ENCODE assay signal across 20 cellular contexts in genomic region chr3:112445839-112446238, GRCh38. TPM values are rescaled to one million over a fixed set of nuclear protein-coding genes. Genes with fewer than 3 reads are reported as not detected.
DNase-seq lines count a peak whose midpoint lies in the region; ATAC-seq and TF ChIP-seq lines count a peak whose summit lies in the region.
"Had no signal": no experiment of that assay in that cellular context is flagged by ENCODE, and none has a peak within 500 bp of the region (broad histone marks: within the 10 kb centered on the region; RNA-seq: fewer than 3 reads in every experiment).

No MANE protein-coding gene starts in this region.

- intact Hi-C loops in A673 (cut with micrococcal nuclease; ENCODE audit: unreplicated experiment): no loop called here
- intact Hi-C loops in esophagus squamous epithelium (cut with DNase I): no loop called here

- peak overlapping the region; percentile 49 for H3K27ac ChIP-seq in A673 (ENCODE audit: low read depth, low read length, poor library complexity, severe bottlenecking)
- peak overlapping the region; percentile 13 for H3K27ac ChIP-seq in neutrophil
- no peak overlapping the region for H3K27ac ChIP-seq in esophagus squamous epithelium

- ATAC-seq in HG03039 (IDR thresholded peaks at IDR 0.05; ENCODE audit: unreplicated experiment): no peak

- DNase-seq in A673 (ENCODE audit: low spot score): no peak
- DNase-seq in NCI-H226: peak; percentile 57
- peak; percentile 66 to 69 for DNase-seq in cardiac fibroblast (ENCODE audit: low read depth in 2 of 2)
- DNase-seq in DMS79 treated with DMSO at 0.1 percent for 48 hours (lab: John Stamatoyannopoulos, UW): no peak
- DNase-seq in esophagus squamous epithelium (lab: John Stamatoyannopoulos, UW): no peak
- DNase-seq: BE2C, DMS53, GF-D8, H7, Karpas-422, NCI-H1694, NCI-H2081 treated with DMSO at 0.1 percent for 48 hours, NCI-H446, NCI-H526, Right ventricle myocardium superior had no signal

- no TSS peak for BruUV-seq in A673 (replicated peaks; lab: Mats Ljungman, UMichigan)

- TF ChIP-seq CTCF in A673 (conservative IDR thresholded peaks at IDR 0.05; ENCODE audit: low read depth, low read length): no peak
- TF ChIP-seq CTCF in cardiac fibroblast (IDR thresholded peaks at IDR 0.05; ENCODE audit: low read depth, low read length): no peak
- TF ChIP-seq CTCF in neutrophil (IDR thresholded peaks at IDR 0.05): no peak
- TF ChIP-seq CTCF in esophagus squamous epithelium (IDR thresholded peaks at IDR 0.05): no peak

- H3K36me3 ChIP-seq in A673 (ENCODE audit: insufficient read depth, low read length, poor library complexity, severe bottlenecking) (no peaks in the 10 kb centered on the region), neutrophil (no peaks in the 10 kb centered on the region), esophagus squamous epithelium (no peaks in the 10 kb centered on the region)
- H3K36me3 ChIP-seq: BE2C had no signal

- CTCF ChIA-PET in A673 (lab: Charles Lee): no interaction called here

- H3K4me3 ChIP-seq in A673 (ENCODE audit: low read depth, low read length, poor library complexity, severe bottlenecking): no peak overlapping the region
- H3K4me3 ChIP-seq in cardiac fibroblast (replicated peaks in 1 of 2; ENCODE audit: low read depth in 2 of 2, low read length in 2 of 2): no peak overlapping the region
- no peak overlapping the region for H3K4me3 ChIP-seq in neutrophil (ENCODE audit: low read depth in 1 of 2, low read length in 1 of 2)
- no peak overlapping the region for H3K4me3 ChIP-seq in esophagus squamous epithelium

- H3K4me1 ChIP-seq in A673 (ENCODE audit: insufficient read depth, low read length, poor library complexity, severe bottlenecking) (peaks cover 23% of the 10 kb centered on the region), neutrophil (ENCODE audit: control insufficient read depth in 1 of 2, insufficient read depth in 1 of 2, low read depth in 1 of 2, low read length in 1 of 2) (peaks cover 3 to 10% of the 10 kb centered on the region in 2 experiments), esophagus squamous epithelium (no peaks in the 10 kb centered on the region)

- 51 to 58% methylated on average over 2 of the region's 2 CpGs for WGBS in esophagus squamous epithelium, 2 donors

- H3K27me3 ChIP-seq in A673 (replicated peaks; ENCODE audit: insufficient read depth, low read depth, low read length, poor library complexity) (no peaks in the 10 kb centered on the region), neutrophil (no peaks in the 10 kb centered on the region), esophagus squamous epithelium (no peaks in the 10 kb centered on the region)
- H3K27me3 ChIP-seq: BE2C had no signal

- H3K9me3 ChIP-seq in A673 (ENCODE audit: low read depth, low read length, poor library complexity, severe bottlenecking): no peaks in the 10 kb centered on the region
- H3K9me3 ChIP-seq in neutrophil: no peaks in the 10 kb centered on the region
- no peaks in the 10 kb centered on the region for H3K9me3 ChIP-seq in esophagus squamous epithelium
- H3K9me3 ChIP-seq: BE2C had no signal

- POLR2A ChIA-PET in A673 (lab: Charles Lee; ENCODE audit: low non-redundant PET): no interaction called here

- no peak for TF ChIP-seq POLR2A in esophagus squamous epithelium (IDR thresholded peaks at IDR 0.05)

RNA-seq across cellular contexts. Expression of gene BTLA, which starts 53.4 kb away (rescaled TPM):
- not detected in 2 replicates for total RNA-seq in A673 (2021)
- under 1 TPM in 3 of 4 donors, not detected in 1; 0.22 to 0.57 (median 0.41) TPM for total RNA-seq in esophagus squamous epithelium
- total RNA-seq: A172, H7, MCF 10A, Right ventricle myocardium superior, SK-MEL-5 had no signal

Comparison
In these comparisons a context has a peak if more than half of its experiments do, and no peak if none do; other contexts are left out.
1. DNase-seq: peak in NCI-H226 (single experiment) and cardiac fibroblast (2 of 2); none in A673 (single experiment), DMS79 treated with DMSO at 0.1 percent for 48 hours (single experiment) and esophagus squamous epithelium (single experiment).
2. H3K27ac ChIP-seq: peak in A673 (single experiment) and neutrophil (single experiment); none in esophagus squamous epithelium (0 of 4).